7 cellular contexts compared by ENCODE assay signal in the genomic region with DNA sequence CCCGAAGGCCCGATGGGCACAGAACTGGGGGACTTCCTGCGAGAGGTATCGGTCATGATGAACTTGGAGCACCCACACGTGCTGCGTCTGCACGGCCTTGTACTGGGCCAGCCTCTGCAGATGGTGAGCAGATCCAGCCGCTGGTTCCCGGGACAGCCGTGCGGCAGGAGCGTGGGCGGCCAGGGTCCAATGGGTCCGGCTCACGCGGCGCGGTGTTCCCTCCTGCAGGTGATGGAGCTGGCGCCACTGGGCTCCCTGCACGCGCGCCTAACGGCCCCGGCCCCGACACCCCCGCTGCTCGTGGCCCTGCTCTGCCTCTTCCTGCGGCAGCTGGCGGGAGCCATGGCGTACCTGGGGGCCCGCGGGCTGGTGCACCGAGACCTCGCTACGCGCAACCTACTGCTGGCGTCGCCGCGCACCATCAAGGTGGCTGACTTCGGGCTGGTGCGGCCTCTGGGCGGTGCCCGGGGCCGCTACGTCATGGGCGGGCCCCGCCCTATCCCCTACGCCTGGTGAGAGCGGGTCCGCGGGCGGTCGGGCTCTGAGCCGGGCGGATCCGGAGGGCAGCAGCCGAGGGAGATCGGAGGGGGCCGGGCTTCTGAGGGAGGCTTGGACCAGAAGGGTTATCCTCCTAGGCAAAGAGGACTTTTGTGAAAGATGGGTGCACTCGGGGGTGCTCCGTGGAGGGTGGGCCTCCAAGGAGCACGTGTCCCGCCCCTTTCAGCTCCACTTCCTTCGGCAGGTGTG. TPM values are rescaled to one million over a fixed set of nuclear protein-coding genes. Genes with fewer than 3 reads are reported as not detected.
DNase-seq lines count a peak whose midpoint lies in the region; ATAC-seq lines count a peak whose summit lies in the region.
"Had no signal": no experiment of that assay in that cellular context is flagged by ENCODE, and none has a peak within 500 bp of the region (broad histone marks: within the 10 kb centered on the region; RNA-seq: fewer than 3 reads in every experiment).

No MANE protein-coding gene starts in this region.

- DNase-seq in NCI-H187 (lab: John Stamatoyannopoulos, UW) = peak; percentile 17 to 21
- DNase-seq in NCI-H187 treated with DMSO at 0.1 percent for 48 hours (lab: John Stamatoyannopoulos, UW) = no peak
- DNase-seq in activated CD4-positive, alpha-beta T cell treated with anti-CD3 and anti-CD28 coated beads, Interleukin-2, amount 50 U/mL, for 4 hours = peak; percentile 63 to 66
- peak; percentile 66 for DNase-seq in Right ventricle myocardium superior
- peak; percentile 54 to 70 for DNase-seq in stimulated activated CD4-positive, alpha-beta T cell treated with anti-CD3 and anti-CD28 coated beads, Interleukin-4, amount 100 ng/mL, for 48 hours (ENCODE audit: low read depth in 2 of 2)
- no peak for DNase-seq in KG1 (lab: John Stamatoyannopoulos, UW)

- peak; percentile 34 for ATAC-seq in Right ventricle myocardium superior (ENCODE audit: poor library complexity)

- intact Hi-C loops in Right ventricle myocardium superior (cut with DNase I) = no loop called here

RNA-seq across cellular contexts. Expression of a gene that starts 3.0 kb away (rescaled TPM):
- 2.1 TPM for total RNA-seq in Right ventricle myocardium superior

RNA-seq across cellular contexts. Expression of a gene that starts 10.4 kb away (rescaled TPM):
- total RNA-seq in Right ventricle myocardium superior = 14.0 TPM

RNA-seq across cellular contexts. Expression of a gene that starts 20.0 kb away (rescaled TPM):
- 61.5 TPM for total RNA-seq in Right ventricle myocardium superior

RNA-seq across cellular contexts. Expression of a gene that starts 23.7 kb away (rescaled TPM):
- total RNA-seq in Right ventricle myocardium superior = 5.8 TPM

RNA-seq across cellular contexts. Expression of a gene that starts 29.0 kb away (rescaled TPM):
- total RNA-seq in Right ventricle myocardium superior = not detected
- total RNA-seq: subcutaneous adipose tissue had no signal

Comparison
In these comparisons a context has a peak if more than half of its experiments do, and no peak if none do; other contexts are left out.
1. DNase-seq: peak in NCI-H187 (2 of 2), activated CD4-positive, alpha-beta T cell treated with anti-CD3 and anti-CD28 coated beads, Interleukin-2, amount 50 U/mL, for 4 hours (2 of 2), Right ventricle myocardium superior (single experiment) and stimulated activated CD4-positive, alpha-beta T cell treated with anti-CD3 and anti-CD28 coated beads, Interleukin-4, amount 100 ng/mL, for 48 hours (2 of 2); none in NCI-H187 treated with DMSO at 0.1 percent for 48 hours (single experiment) and KG1 (single experiment).